In the genomic region with DNA sequence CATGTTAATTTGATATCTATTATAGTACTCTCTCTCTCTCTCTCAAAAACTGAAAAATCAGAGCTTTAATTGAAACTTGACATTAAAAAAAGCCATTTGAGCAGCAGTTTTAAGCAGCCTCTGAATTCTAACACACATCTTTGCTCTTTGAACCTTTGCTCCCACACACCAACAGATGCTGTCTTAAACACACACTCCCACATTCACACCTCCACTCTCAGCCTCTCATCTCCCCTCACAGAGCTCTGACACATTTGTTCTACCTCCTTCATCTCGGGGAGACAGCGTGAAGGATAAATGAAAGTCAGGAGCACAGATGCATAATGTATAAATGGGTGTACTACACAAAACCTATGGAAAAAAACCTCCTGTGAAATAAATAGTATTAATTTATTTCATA, we compare ENCODE assay signal across 14 cellular contexts.
DNase-seq lines count a peak whose midpoint lies in the region; ATAC-seq lines count a peak whose summit lies in the region.
"Had no signal": no experiment of that assay in that cellular context is flagged by ENCODE, and none has a peak within 500 bp of the region (broad histone marks: within the 10 kb centered on the region; RNA-seq: fewer than 3 reads in every experiment).

No MANE protein-coding gene starts in this region.

- intact Hi-C loops in activated CD4-positive, alpha-beta T cell treated with anti-CD3 and anti-CD28 coated beads for 36 hours (cut with DNase I, micrococcal nuclease), result loop anchor here in 1 of 2 experiments (2.0 kb wide), 1 partner anchor 21 kb away; no protein-coding TSS in a partner anchor

- POLR2A ChIA-PET in activated CD4-positive, alpha-beta T cell treated with anti-CD3 and anti-CD28 coated beads for 36 hours (lab: Charles Lee), result no interaction called here
- POLR2A ChIA-PET in activated CD4-positive, alpha-beta T cell treated with anti-CD3 and anti-CD28 coated beads, Interleukin-2, amount 10 ng/mL, durations not matched to agents 7 days and 5 days (lab: Charles Lee), result no interaction called here

- H3K27me3 Mint-ChIP-seq in activated CD4-positive, alpha-beta T cell treated with anti-CD3 and anti-CD28 coated beads for 36 hours, result no peaks in the 10 kb centered on the region
- no peaks in the 10 kb centered on the region for H3K27me3 Mint-ChIP-seq in activated CD4-positive, alpha-beta T cell treated with anti-CD3 and anti-CD28 coated beads, Interleukin-2, amount 10 ng/mL, durations not matched to agents 7 days and 5 days
- H3K27me3 Mint-ChIP-seq in stimulated activated naive CD8-positive, alpha-beta T cell treated with anti-CD3 and anti-CD28 coated beads, Interleukin-15, amount 100 ng/mL, for 72 hours, result no peaks in the 10 kb centered on the region

- DNase-seq in activated CD4-positive, alpha-beta T cell treated with anti-CD3 and anti-CD28 coated beads for 36 hours, result no peak
- DNase-seq in activated CD4-positive, alpha-beta T cell treated with anti-CD3 and anti-CD28 coated beads, Interleukin-2, amount 10 ng/mL, durations not matched to agents 7 days and 5 days, result no peak
- DNase-seq in stimulated activated naive CD8-positive, alpha-beta T cell treated with anti-CD3 and anti-CD28 coated beads, Interleukin-15, Interleukin-2, amounts not matched to agents 100 U/mL and 50 U/mL, for 24 hours, result no peak
- no peak for DNase-seq in stimulated activated naive CD8-positive, alpha-beta T cell treated with anti-CD3 and anti-CD28 coated beads, Interleukin-15, amount 100 ng/mL, for 72 hours
- DNase-seq in kidney glomerular epithelial cell (lab: John Stamatoyannopoulos, UW) (peak; percentile 3), NCI-H1417 treated with DMSO at 0.1 percent for 48 hours (lab: John Stamatoyannopoulos, UW) (no peak), GDM1 (lab: John Stamatoyannopoulos, UW) (no peak)
- DNase-seq: C1 segment of cervical spinal cord, NCI-H1048, NCI-H2107, NCI-H446, NCI-H69, Right ventricle myocardium superior had no signal

- H3K9me3 Mint-ChIP-seq in activated CD4-positive, alpha-beta T cell treated with anti-CD3 and anti-CD28 coated beads for 36 hours (ENCODE audit: low read depth), result peaks cover 3% of the 10 kb centered on the region
- H3K9me3 Mint-ChIP-seq in activated CD4-positive, alpha-beta T cell treated with anti-CD3 and anti-CD28 coated beads, Interleukin-2, amount 10 ng/mL, durations not matched to agents 7 days and 5 days, result no peaks in the 10 kb centered on the region
- no peaks in the 10 kb centered on the region for H3K9me3 Mint-ChIP-seq in stimulated activated naive CD8-positive, alpha-beta T cell treated with anti-CD3 and anti-CD28 coated beads, Interleukin-15, amount 100 ng/mL, for 72 hours

- H3K27ac Mint-ChIP-seq in activated CD4-positive, alpha-beta T cell treated with anti-CD3 and anti-CD28 coated beads for 36 hours, result no peak overlapping the region
- no peak overlapping the region for H3K27ac Mint-ChIP-seq in activated CD4-positive, alpha-beta T cell treated with anti-CD3 and anti-CD28 coated beads, Interleukin-2, amount 10 ng/mL, durations not matched to agents 7 days and 5 days
- peak overlapping the region in 1 of 2 donors; percentile 3 for H3K27ac Mint-ChIP-seq in stimulated activated naive CD8-positive, alpha-beta T cell treated with anti-CD3 and anti-CD28 coated beads, Interleukin-15, amount 100 ng/mL, for 72 hours

- ATAC-seq in activated CD4-positive, alpha-beta T cell treated with anti-CD3 and anti-CD28 coated beads for 36 hours, result peak; percentile 55
- ATAC-seq in stimulated activated naive CD8-positive, alpha-beta T cell treated with anti-CD3 and anti-CD28 coated beads, Interleukin-15, Interleukin-2, amounts not matched to agents 100 U/mL and 50 U/mL, for 24 hours, result peak; percentile 68
- ATAC-seq in stimulated activated naive CD8-positive, alpha-beta T cell treated with anti-CD3 and anti-CD28 coated beads, Interleukin-15, amount 100 ng/mL, for 72 hours, result no peak
- no peak for ATAC-seq in HG02623 (IDR thresholded peaks at IDR 0.05; ENCODE audit: unreplicated experiment)

- no peak overlapping the region for H3K4me3 Mint-ChIP-seq in activated CD4-positive, alpha-beta T cell treated with anti-CD3 and anti-CD28 coated beads for 36 hours
- no peak overlapping the region for H3K4me3 Mint-ChIP-seq in activated CD4-positive, alpha-beta T cell treated with anti-CD3 and anti-CD28 coated beads, Interleukin-2, amount 10 ng/mL, durations not matched to agents 7 days and 5 days
- H3K4me3 Mint-ChIP-seq in stimulated activated naive CD8-positive, alpha-beta T cell treated with anti-CD3 and anti-CD28 coated beads, Interleukin-15, amount 100 ng/mL, for 72 hours, result no peak overlapping the region

- peaks cover 31% of the 10 kb centered on the region for H3K4me1 Mint-ChIP-seq in activated CD4-positive, alpha-beta T cell treated with anti-CD3 and anti-CD28 coated beads for 36 hours
- peaks cover 1% of the 10 kb centered on the region for H3K4me1 Mint-ChIP-seq in activated CD4-positive, alpha-beta T cell treated with anti-CD3 and anti-CD28 coated beads, Interleukin-2, amount 10 ng/mL, durations not matched to agents 7 days and 5 days
- peaks cover 24% of the 10 kb centered on the region for H3K4me1 Mint-ChIP-seq in stimulated activated naive CD8-positive, alpha-beta T cell treated with anti-CD3 and anti-CD28 coated beads, Interleukin-15, amount 100 ng/mL, for 72 hours

- CTCF ChIA-PET in activated CD4-positive, alpha-beta T cell treated with anti-CD3 and anti-CD28 coated beads for 36 hours (lab: Charles Lee), result interaction anchor here (0.6 to 1.1 kb wide), 5 partner anchors 10 to 64 kb away, joined by 3 to 4 read pairs (median 3); no protein-coding TSS in a partner anchor
- CTCF ChIA-PET in activated CD4-positive, alpha-beta T cell treated with anti-CD3 and anti-CD28 coated beads, Interleukin-2, amount 10 ng/mL, durations not matched to agents 7 days and 5 days (lab: Charles Lee), result interaction anchor here (0.6 to 1.1 kb wide), 2 partner anchors 33 to 219 kb away, joined by 3 read pairs; no protein-coding TSS in a partner anchor

- no peaks in the 10 kb centered on the region for H3K36me3 Mint-ChIP-seq in activated CD4-positive, alpha-beta T cell treated with anti-CD3 and anti-CD28 coated beads for 36 hours (ENCODE audit: low read depth)
- H3K36me3 Mint-ChIP-seq in activated CD4-positive, alpha-beta T cell treated with anti-CD3 and anti-CD28 coated beads, Interleukin-2, amount 10 ng/mL, durations not matched to agents 7 days and 5 days (ENCODE audit: low read depth), result no peaks in the 10 kb centered on the region

Comparison
In these comparisons a context has a peak if more than half of its experiments do, and no peak if none do; other contexts are left out.
1. ATAC-seq: peak in activated CD4-positive, alpha-beta T cell treated with anti-CD3 and anti-CD28 coated beads for 36 hours (single experiment) and stimulated activated naive CD8-positive, alpha-beta T cell treated with anti-CD3 and anti-CD28 coated beads, Interleukin-15, Interleukin-2, amounts not matched to agents 100 U/mL and 50 U/mL, for 24 hours (single experiment); none in stimulated activated naive CD8-positive, alpha-beta T cell treated with anti-CD3 and anti-CD28 coated beads, Interleukin-15, amount 100 ng/mL, for 72 hours (single experiment) and HG02623 (single experiment).